ENCODE assay signal across 10 cellular contexts in the genomic region with DNA sequence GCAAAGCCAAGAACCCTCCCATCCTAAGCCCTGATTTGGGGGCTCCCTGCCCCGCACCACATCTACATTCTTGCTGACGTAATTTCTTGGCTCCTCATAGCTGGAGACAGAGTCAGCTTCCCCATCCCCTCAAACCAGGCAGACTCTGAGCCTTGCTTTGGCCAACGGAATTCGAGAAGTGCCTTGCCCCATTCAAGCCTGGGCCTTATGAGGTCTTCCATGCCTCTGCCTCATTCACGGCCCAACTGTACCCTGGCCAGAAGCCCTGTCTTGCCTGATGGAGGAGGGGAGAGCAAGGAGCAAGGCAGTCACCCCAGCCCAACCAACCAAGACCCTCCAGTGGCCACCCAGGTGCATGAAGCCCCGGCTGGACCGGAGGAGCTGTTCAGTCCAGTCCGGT.
"Had no signal": no experiment of that assay in that cellular context is flagged by ENCODE, and none has a peak within 500 bp of the region (broad histone marks: within the 10 kb centered on the region; RNA-seq: fewer than 3 reads in every experiment).

No MANE protein-coding gene starts in this region.

- H2AFZ ChIP-seq: GM23248, GM23338 had no signal

- ATAC-seq: GM23338, HCT116 had no signal

- DNase-seq: GM23248, GOT3, H7, H9, HCEC 1CT, HFFc6 had no signal

- H3K4me1 ChIP-seq: HAP-1 had no signal

- H3K4me2 ChIP-seq: GM23338 had no signal

- H3K4me3 ChIP-seq: GM23248, GM23338, HAP-1 had no signal

- FAIRE-seq: H54 had no signal

- H3K36me3 ChIP-seq: HAP-1 had no signal

- H3K27ac ChIP-seq: GM23248 had no signal

- H3K9ac ChIP-seq: GM23248 had no signal

- H3K9me3 ChIP-seq: HAP-1 had no signal
